8 cellular contexts compared by ENCODE assay signal in genomic region chr19:45901912-45902650, GRCh38. TPM values are rescaled to one million over a fixed set of nuclear protein-coding genes. Genes with fewer than 3 reads are reported as not detected.
DNase-seq lines count a peak whose midpoint lies in the region; ATAC-seq and TF ChIP-seq lines count a peak whose summit lies in the region.

A gene with protein sequence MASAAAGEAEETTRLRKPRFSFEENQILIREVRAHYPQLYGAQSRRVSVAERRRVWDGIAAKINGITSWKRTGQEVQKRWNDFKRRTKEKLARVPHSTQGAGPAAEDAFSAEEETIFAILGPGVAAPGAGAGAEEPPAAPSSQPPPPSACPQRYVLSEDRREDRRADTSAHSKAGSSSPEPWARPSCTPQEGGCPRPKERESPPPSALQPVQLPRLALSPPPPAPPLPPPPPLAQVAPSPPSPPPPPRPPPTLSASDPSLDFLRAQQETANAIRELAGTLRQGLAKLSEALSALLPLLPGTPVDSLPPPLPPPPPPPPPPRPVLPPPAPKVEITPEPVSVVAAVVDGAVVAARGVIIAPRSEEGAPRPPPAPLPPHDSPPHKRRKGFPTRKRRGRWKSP (minus strand): TSS chr19:45902613. CDS start chr19:45901773, 840 bp downstream.

- H3K27me3 ChIP-seq in BJ (ENCODE audit: control insufficient read depth, insufficient read depth, low read length) (0 out of 2 replicates have a peak, but pooled peaks cover 1% of the 10 kb centered on the region), iPS-18a (ENCODE audit: control insufficient read depth, insufficient read depth, low read length) (peaks cover 23% of the 10 kb centered on the region)

- no peak for TF ChIP-seq RAD21 in Ishikawa (IDR thresholded peaks at IDR 0.05; ENCODE audit: low read depth)

- H3K36me3 Mint-ChIP-seq in activated naive CD8-positive, alpha-beta T cell treated with anti-CD3 and anti-CD28 coated beads, Interleukin-2, amount 50 U/mL, for 24 hours (ENCODE audit: low read depth), result peaks cover 12% of the 10 kb centered on the region
- peaks cover 7 to 19% of the 10 kb centered on the region in 2 donors for H3K36me3 Mint-ChIP-seq in stimulated activated naive B cell treated with anti-CD40 and anti-IgM and Interleukin-4, amounts not matched to agents 10 μg/mL and 1 μg/mL and 100 μg/mL, for 72 hours

- H3K27ac ChIP-seq in iPS-18a (ENCODE audit: low read length), result no peak within 1 kb of the TSS

- H3K27me3 Mint-ChIP-seq in activated naive CD8-positive, alpha-beta T cell treated with anti-CD3 and anti-CD28 coated beads, Interleukin-2, amount 50 U/mL, for 24 hours, result peaks cover 4% of the 10 kb centered on the region
- peaks cover 6 to 15% of the 10 kb centered on the region in 2 donors for H3K27me3 Mint-ChIP-seq in stimulated activated naive B cell treated with anti-CD40 and anti-IgM and Interleukin-4, amounts not matched to agents 10 μg/mL and 1 μg/mL and 100 μg/mL, for 72 hours

- TF ChIP-seq EP300 in Ishikawa (IDR thresholded peaks at IDR 0.05; ENCODE audit: borderline replicate concordance), result no peak

- H3K4me1 Mint-ChIP-seq in activated naive CD8-positive, alpha-beta T cell treated with anti-CD3 and anti-CD28 coated beads, Interleukin-2, amount 50 U/mL, for 24 hours, result peaks cover 19% of the 10 kb centered on the region
- peaks cover 17 to 45% of the 10 kb centered on the region in 2 donors for H3K4me1 Mint-ChIP-seq in stimulated activated naive B cell treated with anti-CD40 and anti-IgM and Interleukin-4, amounts not matched to agents 10 μg/mL and 1 μg/mL and 100 μg/mL, for 72 hours

- no peak for TF ChIP-seq CTCF in BJ (IDR thresholded peaks at IDR 0.05; ENCODE audit: insufficient read depth, low read depth, low read length)

- H3K9me3 Mint-ChIP-seq in activated naive CD8-positive, alpha-beta T cell treated with anti-CD3 and anti-CD28 coated beads, Interleukin-2, amount 50 U/mL, for 24 hours, result no peaks in the 10 kb centered on the region
- H3K9me3 Mint-ChIP-seq in stimulated activated naive B cell treated with anti-CD40 and anti-IgM and Interleukin-4, amounts not matched to agents 10 μg/mL and 1 μg/mL and 100 μg/mL, for 72 hours, result no peaks in the 10 kb centered on the region

- H3K4me3 ChIP-seq in BJ (ENCODE audit: low read depth, low read length) (peak within 1 kb of the TSS; percentile 64), iPS-18a (ENCODE audit: low read length) (peak within 1 kb of the TSS; percentile 77)

- peak within 1 kb of the TSS; percentile 90 for H3K27ac Mint-ChIP-seq in activated naive CD8-positive, alpha-beta T cell treated with anti-CD3 and anti-CD28 coated beads, Interleukin-2, amount 50 U/mL, for 24 hours
- peak within 1 kb of the TSS; percentile 94 for H3K27ac Mint-ChIP-seq in stimulated activated naive B cell treated with anti-CD40 and anti-IgM and Interleukin-4, amounts not matched to agents 10 μg/mL and 1 μg/mL and 100 μg/mL, for 72 hours

- H3K9me3 ChIP-seq in iPS-18a (ENCODE audit: control insufficient read depth, low read depth, low read length), result no peaks in the 10 kb centered on the region

- ATAC-seq in activated naive CD8-positive, alpha-beta T cell treated with anti-CD3 and anti-CD28 coated beads, Interleukin-2, amount 50 U/mL, for 24 hours, result no peak
- ATAC-seq in stimulated activated naive B cell treated with anti-CD40 and anti-IgM and Interleukin-4, amounts not matched to agents 10 μg/mL and 1 μg/mL and 100 μg/mL, for 72 hours (replicated peaks), result peak; percentile 0 to 5
- ATAC-seq in left lobe of liver (no peak), GM21825 (IDR thresholded peaks at IDR 0.05; ENCODE audit: unreplicated experiment) (no peak)

- CTCF ChIA-PET in BJ (lab: Yijun Ruan, JAX), result interaction anchor here (0.5 to 2.3 kb wide), 6 partner anchors 14 to 264 kb away, joined by 3 to 5 read pairs (median 3); partner anchors contain the start of gene SIX5

- POLR2A ChIA-PET in BJ (lab: Charles Lee), result no interaction called here

- H3K4me1 ChIP-seq in iPS-18a (ENCODE audit: control insufficient read depth, low read depth, low read length), result no peaks in the 10 kb centered on the region

- no peak for DNase-seq in BJ (ENCODE audit: low read depth)
- no peak for DNase-seq in activated naive CD8-positive, alpha-beta T cell treated with anti-CD3 and anti-CD28 coated beads, Interleukin-2, amount 50 U/mL, for 24 hours
- DNase-seq in stimulated activated naive B cell treated with anti-CD40 and anti-IgM and Interleukin-4, amounts not matched to agents 10 μg/mL and 1 μg/mL and 100 μg/mL, for 72 hours, result no peak
- no peak for DNase-seq in left lobe of liver (ENCODE audit: low spot score)
- no peak for DNase-seq in pons (ENCODE audit: low spot score)

- H3K36me3 ChIP-seq in BJ (ENCODE audit: control insufficient read depth, insufficient read depth, low read length) (peaks cover 3% of the 10 kb centered on the region), iPS-18a (ENCODE audit: control insufficient read depth, low read depth, low read length) (peaks cover 4% of the 10 kb centered on the region)

- peak within 1 kb of the TSS; percentile 90 for H3K4me3 Mint-ChIP-seq in activated naive CD8-positive, alpha-beta T cell treated with anti-CD3 and anti-CD28 coated beads, Interleukin-2, amount 50 U/mL, for 24 hours
- H3K4me3 Mint-ChIP-seq in stimulated activated naive B cell treated with anti-CD40 and anti-IgM and Interleukin-4, amounts not matched to agents 10 μg/mL and 1 μg/mL and 100 μg/mL, for 72 hours, result peak within 1 kb of the TSS; percentile 92 to 97

- peak within 1 kb of the TSS; percentile 50 for H3K9ac ChIP-seq in iPS-18a (ENCODE audit: low read length)

TF ChIP-seq in Ishikawa, 13 proteins besides CTCF, POLR2A, EP300 and RAD21:
- TF ChIP-seq, protein P1, sequence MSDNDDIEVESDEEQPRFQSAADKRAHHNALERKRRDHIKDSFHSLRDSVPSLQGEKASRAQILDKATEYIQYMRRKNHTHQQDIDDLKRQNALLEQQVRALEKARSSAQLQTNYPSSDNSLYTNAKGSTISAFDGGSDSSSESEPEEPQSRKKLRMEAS (IDR thresholded peaks at IDR 0.05), result peak; percentile 30; the same call in 1 of the 2 replicates
- peak; percentile 69; the same call in 1 of the 2 replicates for TF ChIP-seq ZBTB7A (IDR thresholded peaks at IDR 0.05; ENCODE audit: low read depth)
- TF ChIP-seq TCF12 (IDR thresholded peaks at IDR 0.05; ENCODE audit: low read depth), result no peak

RNA-seq across cellular contexts. Expression of the gene that starts here (rescaled TPM):
- 1.6 and 1.8 TPM in 2 replicates for polyA plus RNA-seq in BJ (2011; rRNA removed)
- 0.85 and 1.7 TPM in 2 replicates for polyA minus RNA-seq in BJ (2011; rRNA and poly(A)+ RNA removed)
- total RNA-seq in left lobe of liver, result 5.0 TPM

Comparison
In these comparisons a context has a peak if more than half of its experiments do, and no peak if none do; other contexts are left out.
1. ATAC-seq: peak in stimulated activated naive B cell treated with anti-CD40 and anti-IgM and Interleukin-4, amounts not matched to agents 10 μg/mL and 1 μg/mL and 100 μg/mL, for 72 hours (2 of 2); none in activated naive CD8-positive, alpha-beta T cell treated with anti-CD3 and anti-CD28 coated beads, Interleukin-2, amount 50 U/mL, for 24 hours (single experiment), left lobe of liver (single experiment) and GM21825 (single experiment).